1 cellular context compared by ENCODE assay signal in genomic region chr20:49693435-49694171, GRCh38.
TF ChIP-seq lines count a peak whose summit lies in the region.

No MANE protein-coding gene starts in this region.

TF ChIP-seq in H1, 55 proteins besides CTCF, POLR2A, EP300 and RAD21 (continued from another document):
- TF ChIP-seq ATF3 (IDR thresholded peaks at IDR 0.05; ENCODE audit: insufficient read depth, low read depth, low read length): no peak
- TF ChIP-seq SUZ12 (IDR thresholded peaks at IDR 0.05; ENCODE audit: low read length): no peak
- TF ChIP-seq EGR1 (IDR thresholded peaks at IDR 0.05; ENCODE audit: borderline replicate concordance, low read depth, low read length): no peak
- TF ChIP-seq RFX5 (IDR thresholded peaks at IDR 0.05; ENCODE audit: borderline replicate concordance, low read depth, low read length): no peak
- TF ChIP-seq CBX8 (IDR thresholded peaks at IDR 0.05; ENCODE audit: borderline replicate concordance, low read depth, low read length): no peak
- TF ChIP-seq CTBP2 (IDR thresholded peaks at IDR 0.05; ENCODE audit: borderline replicate concordance, insufficient read depth, insufficient read length, low read length): no peak
- no peak for TF ChIP-seq SP2 (IDR thresholded peaks at IDR 0.05; ENCODE audit: low read length)
- TF ChIP-seq JUN (IDR thresholded peaks at IDR 0.05; ENCODE audit: low read depth, low read length): no peak
- no peak for TF ChIP-seq BACH1 (IDR thresholded peaks at IDR 0.05; ENCODE audit: low read length)
- TF ChIP-seq, protein P1, sequence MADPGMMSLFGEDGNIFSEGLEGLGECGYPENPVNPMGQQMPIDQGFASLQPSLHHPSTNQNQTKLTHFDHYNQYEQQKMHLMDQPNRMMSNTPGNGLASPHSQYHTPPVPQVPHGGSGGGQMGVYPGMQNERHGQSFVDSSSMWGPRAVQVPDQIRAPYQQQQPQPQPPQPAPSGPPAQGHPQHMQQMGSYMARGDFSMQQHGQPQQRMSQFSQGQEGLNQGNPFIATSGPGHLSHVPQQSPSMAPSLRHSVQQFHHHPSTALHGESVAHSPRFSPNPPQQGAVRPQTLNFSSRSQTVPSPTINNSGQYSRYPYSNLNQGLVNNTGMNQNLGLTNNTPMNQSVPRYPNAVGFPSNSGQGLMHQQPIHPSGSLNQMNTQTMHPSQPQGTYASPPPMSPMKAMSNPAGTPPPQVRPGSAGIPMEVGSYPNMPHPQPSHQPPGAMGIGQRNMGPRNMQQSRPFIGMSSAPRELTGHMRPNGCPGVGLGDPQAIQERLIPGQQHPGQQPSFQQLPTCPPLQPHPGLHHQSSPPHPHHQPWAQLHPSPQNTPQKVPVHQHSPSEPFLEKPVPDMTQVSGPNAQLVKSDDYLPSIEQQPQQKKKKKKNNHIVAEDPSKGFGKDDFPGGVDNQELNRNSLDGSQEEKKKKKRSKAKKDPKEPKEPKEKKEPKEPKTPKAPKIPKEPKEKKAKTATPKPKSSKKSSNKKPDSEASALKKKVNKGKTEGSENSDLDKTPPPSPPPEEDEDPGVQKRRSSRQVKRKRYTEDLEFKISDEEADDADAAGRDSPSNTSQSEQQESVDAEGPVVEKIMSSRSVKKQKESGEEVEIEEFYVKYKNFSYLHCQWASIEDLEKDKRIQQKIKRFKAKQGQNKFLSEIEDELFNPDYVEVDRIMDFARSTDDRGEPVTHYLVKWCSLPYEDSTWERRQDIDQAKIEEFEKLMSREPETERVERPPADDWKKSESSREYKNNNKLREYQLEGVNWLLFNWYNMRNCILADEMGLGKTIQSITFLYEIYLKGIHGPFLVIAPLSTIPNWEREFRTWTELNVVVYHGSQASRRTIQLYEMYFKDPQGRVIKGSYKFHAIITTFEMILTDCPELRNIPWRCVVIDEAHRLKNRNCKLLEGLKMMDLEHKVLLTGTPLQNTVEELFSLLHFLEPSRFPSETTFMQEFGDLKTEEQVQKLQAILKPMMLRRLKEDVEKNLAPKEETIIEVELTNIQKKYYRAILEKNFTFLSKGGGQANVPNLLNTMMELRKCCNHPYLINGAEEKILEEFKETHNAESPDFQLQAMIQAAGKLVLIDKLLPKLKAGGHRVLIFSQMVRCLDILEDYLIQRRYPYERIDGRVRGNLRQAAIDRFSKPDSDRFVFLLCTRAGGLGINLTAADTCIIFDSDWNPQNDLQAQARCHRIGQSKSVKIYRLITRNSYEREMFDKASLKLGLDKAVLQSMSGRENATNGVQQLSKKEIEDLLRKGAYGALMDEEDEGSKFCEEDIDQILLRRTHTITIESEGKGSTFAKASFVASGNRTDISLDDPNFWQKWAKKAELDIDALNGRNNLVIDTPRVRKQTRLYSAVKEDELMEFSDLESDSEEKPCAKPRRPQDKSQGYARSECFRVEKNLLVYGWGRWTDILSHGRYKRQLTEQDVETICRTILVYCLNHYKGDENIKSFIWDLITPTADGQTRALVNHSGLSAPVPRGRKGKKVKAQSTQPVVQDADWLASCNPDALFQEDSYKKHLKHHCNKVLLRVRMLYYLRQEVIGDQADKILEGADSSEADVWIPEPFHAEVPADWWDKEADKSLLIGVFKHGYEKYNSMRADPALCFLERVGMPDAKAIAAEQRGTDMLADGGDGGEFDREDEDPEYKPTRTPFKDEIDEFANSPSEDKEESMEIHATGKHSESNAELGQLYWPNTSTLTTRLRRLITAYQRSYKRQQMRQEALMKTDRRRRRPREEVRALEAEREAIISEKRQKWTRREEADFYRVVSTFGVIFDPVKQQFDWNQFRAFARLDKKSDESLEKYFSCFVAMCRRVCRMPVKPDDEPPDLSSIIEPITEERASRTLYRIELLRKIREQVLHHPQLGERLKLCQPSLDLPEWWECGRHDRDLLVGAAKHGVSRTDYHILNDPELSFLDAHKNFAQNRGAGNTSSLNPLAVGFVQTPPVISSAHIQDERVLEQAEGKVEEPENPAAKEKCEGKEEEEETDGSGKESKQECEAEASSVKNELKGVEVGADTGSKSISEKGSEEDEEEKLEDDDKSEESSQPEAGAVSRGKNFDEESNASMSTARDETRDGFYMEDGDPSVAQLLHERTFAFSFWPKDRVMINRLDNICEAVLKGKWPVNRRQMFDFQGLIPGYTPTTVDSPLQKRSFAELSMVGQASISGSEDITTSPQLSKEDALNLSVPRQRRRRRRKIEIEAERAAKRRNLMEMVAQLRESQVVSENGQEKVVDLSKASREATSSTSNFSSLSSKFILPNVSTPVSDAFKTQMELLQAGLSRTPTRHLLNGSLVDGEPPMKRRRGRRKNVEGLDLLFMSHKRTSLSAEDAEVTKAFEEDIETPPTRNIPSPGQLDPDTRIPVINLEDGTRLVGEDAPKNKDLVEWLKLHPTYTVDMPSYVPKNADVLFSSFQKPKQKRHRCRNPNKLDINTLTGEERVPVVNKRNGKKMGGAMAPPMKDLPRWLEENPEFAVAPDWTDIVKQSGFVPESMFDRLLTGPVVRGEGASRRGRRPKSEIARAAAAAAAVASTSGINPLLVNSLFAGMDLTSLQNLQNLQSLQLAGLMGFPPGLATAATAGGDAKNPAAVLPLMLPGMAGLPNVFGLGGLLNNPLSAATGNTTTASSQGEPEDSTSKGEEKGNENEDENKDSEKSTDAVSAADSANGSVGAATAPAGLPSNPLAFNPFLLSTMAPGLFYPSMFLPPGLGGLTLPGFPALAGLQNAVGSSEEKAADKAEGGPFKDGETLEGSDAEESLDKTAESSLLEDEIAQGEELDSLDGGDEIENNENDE (IDR thresholded peaks at IDR 0.05; ENCODE audit: insufficient replicate concordance, low read length): no peak
- TF ChIP-seq TBP (IDR thresholded peaks at IDR 0.05; ENCODE audit: low read depth, low read length): no peak
- TF ChIP-seq TCF12 (IDR thresholded peaks at IDR 0.05; ENCODE audit: low read depth, low read length): no peak
- TF ChIP-seq SIN3A (conservative IDR thresholded peaks at IDR 0.05 in 1 of 2, IDR thresholded peaks at IDR 0.05 in 1 of 2; ENCODE audit: low read depth in 1 of 2, low read length in 2 of 2): no peak
- no peak for TF ChIP-seq GABPA (IDR thresholded peaks at IDR 0.05; ENCODE audit: borderline replicate concordance, insufficient read depth, low read length)
- no peak for TF ChIP-seq HDAC2 (IDR thresholded peaks at IDR 0.05; ENCODE audit: borderline replicate concordance in 1 of 2, low read depth in 2 of 2, low read length in 2 of 2)
- no peak for TF ChIP-seq TAF1 (IDR thresholded peaks at IDR 0.05; ENCODE audit: low read depth, low read length)
- TF ChIP-seq NRF1 (IDR thresholded peaks at IDR 0.05; ENCODE audit: low read depth, low read length): no peak
